ENCODE assay signal across 8 cellular contexts in genomic region chr22:41501209-41501608, GRCh38. TPM values are rescaled to one million over a fixed set of nuclear protein-coding genes. Genes with fewer than 3 reads are reported as not detected.
DNase-seq lines count a peak whose midpoint lies in the region; ATAC-seq and TF ChIP-seq lines count a peak whose summit lies in the region.

No MANE protein-coding gene starts in this region.

- POLR2A ChIA-PET in PC-9 (lab: Charles Lee; ENCODE audit: unreplicated experiment), result no interaction called here

- BruUV-seq in PC-9 (replicated peaks; lab: Mats Ljungman, UMichigan), result no TSS peak

- CTCF ChIA-PET in PC-9 (lab: Charles Lee), result no interaction called here

- H3K9me3 ChIP-seq in right atrium auricular region (no peaks in the 10 kb centered on the region), PC-9 (ENCODE audit: insufficient read depth, low read depth) (no peaks in the 10 kb centered on the region)

- no peak for ATAC-seq in Right ventricle myocardium superior (ENCODE audit: poor library complexity)

- H3F3A ChIP-seq in PC-9 (ENCODE audit: insufficient read depth, low read depth), result peaks cover 10% of the 10 kb centered on the region

- H2AFZ ChIP-seq in PC-9, result no peak overlapping the region

- intact Hi-C loops in Right ventricle myocardium superior (cut with DNase I) (no loop called here), PC-9 (cut with micrococcal nuclease; ENCODE audit: unreplicated experiment) (no loop called here)

- no peaks in the 10 kb centered on the region for H3K9me2 ChIP-seq in PC-9 (ENCODE audit: insufficient read depth)

- no peak overlapping the region for H3K4me3 ChIP-seq in right atrium auricular region
- H3K4me3 ChIP-seq in PC-9, result no peak overlapping the region
- H3K4me3 ChIP-seq in fibroblast of mammary gland (ENCODE audit: control insufficient read depth, low read depth, low read length), result no peak overlapping the region

- H4K20me1 ChIP-seq in PC-9 (ENCODE audit: insufficient read depth), result peaks cover 13% of the 10 kb centered on the region

- DNase-seq in Right ventricle myocardium superior (peak; percentile 13), right atrium auricular region (ENCODE audit: low spot score) (no peak), PC-9 (no peak), fibroblast of mammary gland (ENCODE audit: low read depth) (no peak), superior temporal gyrus (ENCODE audit: extremely low spot score) (peak; percentile 63), NCI-H510A (lab: John Stamatoyannopoulos, UW) (no peak)
- no peak for DNase-seq in activated CD4-positive, CD25-positive, alpha-beta regulatory T cell treated with anti-CD3 and anti-CD28 coated beads, Interleukin-2, amount 50 U/mL, for 72 hours
- DNase-seq in activated CD8-positive, alpha-beta memory T cell treated with anti-CD3 and anti-CD28 coated beads for 24 hours, result no peak

- no peaks in the 10 kb centered on the region for H3K27me3 ChIP-seq in right atrium auricular region
- no peaks in the 10 kb centered on the region for H3K27me3 ChIP-seq in PC-9 (ENCODE audit: insufficient read depth, low read depth)

- H3K36me3 ChIP-seq in right atrium auricular region (peaks cover 52% of the 10 kb centered on the region), PC-9 (ENCODE audit: low read depth) (0 out of 2 replicates have a peak, but pooled peaks cover 12% of the 10 kb centered on the region)

- TF ChIP-seq CTCF in right atrium auricular region (IDR thresholded peaks at IDR 0.05), result peak in 1 of 2 donors; percentile 30
- TF ChIP-seq CTCF in PC-9 (conservative IDR thresholded peaks at IDR 0.05), result peak; percentile 40
- peak; percentile 25 for TF ChIP-seq CTCF in fibroblast of mammary gland (conservative IDR thresholded peaks at IDR 0.05; ENCODE audit: control insufficient read depth, insufficient read depth, low read depth, low read length)

- H3K4me1 ChIP-seq in right atrium auricular region (peaks cover 0 to 53% of the 10 kb centered on the region in 2 donors), PC-9 (replicated peaks; ENCODE audit: insufficient read depth) (no peaks in the 10 kb centered on the region)

- H3K79me2 ChIP-seq in PC-9 (ENCODE audit: low read depth), result peaks cover 28% of the 10 kb centered on the region; the same call in 1 of the 2 replicates

- H3K4me2 ChIP-seq in PC-9, result no peak overlapping the region

- H3K27ac ChIP-seq in right atrium auricular region (peak overlapping the region in 1 of 2 donors; percentile 63), PC-9 (no peak overlapping the region)

RNA-seq across cellular contexts. Expression of gene ACO2, which starts 32.3 kb away (rescaled TPM):
- total RNA-seq in Right ventricle myocardium superior, result 835 TPM
- total RNA-seq in right atrium auricular region, result 100 to 1,000 TPM; 447 to 604 TPM
- 76.7 and 80.0 TPM in 2 replicates for total RNA-seq in PC-9 (2021)

RNA-seq across cellular contexts. Expression of gene PHF5A, which starts 32.7 kb away (rescaled TPM):
- total RNA-seq in Right ventricle myocardium superior (26.4 TPM), right atrium auricular region (10 to 100 TPM; 19.3 to 23.5 TPM), PC-9 (2021) (49.1 and 62.9 TPM in 2 replicates)

RNA-seq across cellular contexts. Expression of gene POLR3H, which starts 43.1 kb away (rescaled TPM):
- 18.3 TPM for total RNA-seq in Right ventricle myocardium superior
- 10 to 100 TPM; 11.4 to 12.0 TPM for total RNA-seq in right atrium auricular region
- total RNA-seq in PC-9 (2021), result 47.6 and 49.7 TPM in 2 replicates

RNA-seq across cellular contexts. Expression of gene TOB2, which starts 54.6 kb away (rescaled TPM):
- 62.6 TPM for total RNA-seq in Right ventricle myocardium superior
- 10 to 100 TPM; 49.1 to 55.3 TPM for total RNA-seq in right atrium auricular region
- total RNA-seq in PC-9 (2021), result 50.0 and 57.4 TPM in 2 replicates

RNA-seq across cellular contexts. Expression of gene CSDC2, which starts 59.6 kb away (rescaled TPM):
- total RNA-seq in Right ventricle myocardium superior, result 252 TPM
- 100 to 1,000 TPM; 257 to 324 TPM for total RNA-seq in right atrium auricular region
- total RNA-seq in PC-9 (2021), result 0.13 TPM in 1 of 2 replicates, not detected in the other

Comparison
In these comparisons a context has a peak if more than half of its experiments do, and no peak if none do; other contexts are left out.
1. DNase-seq: peak in Right ventricle myocardium superior (single experiment) and superior temporal gyrus (single experiment); none in right atrium auricular region (single experiment), PC-9 (0 of 2), fibroblast of mammary gland (single experiment), NCI-H510A (single experiment), activated CD4-positive, CD25-positive, alpha-beta regulatory T cell treated with anti-CD3 and anti-CD28 coated beads, Interleukin-2, amount 50 U/mL, for 72 hours (single experiment) and activated CD8-positive, alpha-beta memory T cell treated with anti-CD3 and anti-CD28 coated beads for 24 hours (single experiment).